Comparison of ENCODE assay signal across 1 cellular context in genomic region chr7:158765020-158765419, GRCh38.
TF ChIP-seq lines count a peak whose summit lies in the region.

No MANE protein-coding gene starts in this region.

TF ChIP-seq in SK-N-SH treated with all-trans-retinoic acid at 6 μM for 48 hours, 23 proteins besides CTCF, POLR2A, EP300 and RAD21 (continued from another document):
- TF ChIP-seq, protein P1, sequence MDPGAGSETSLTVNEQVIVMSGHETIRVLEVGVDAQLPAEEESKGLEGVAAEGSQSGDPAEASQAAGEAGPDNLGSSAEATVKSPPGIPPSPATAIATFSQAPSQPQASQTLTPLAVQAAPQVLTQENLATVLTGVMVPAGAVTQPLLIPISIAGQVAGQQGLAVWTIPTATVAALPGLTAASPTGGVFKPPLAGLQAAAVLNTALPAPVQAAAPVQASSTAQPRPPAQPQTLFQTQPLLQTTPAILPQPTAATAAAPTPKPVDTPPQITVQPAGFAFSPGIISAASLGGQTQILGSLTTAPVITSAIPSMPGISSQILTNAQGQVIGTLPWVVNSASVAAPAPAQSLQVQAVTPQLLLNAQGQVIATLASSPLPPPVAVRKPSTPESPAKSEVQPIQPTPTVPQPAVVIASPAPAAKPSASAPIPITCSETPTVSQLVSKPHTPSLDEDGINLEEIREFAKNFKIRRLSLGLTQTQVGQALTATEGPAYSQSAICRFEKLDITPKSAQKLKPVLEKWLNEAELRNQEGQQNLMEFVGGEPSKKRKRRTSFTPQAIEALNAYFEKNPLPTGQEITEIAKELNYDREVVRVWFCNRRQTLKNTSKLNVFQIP (CRISPR knock-in tag; IDR thresholded peaks at IDR 0.05; ENCODE audit: borderline replicate concordance, low read depth) = no peak
- TF ChIP-seq ZC3H10 (CRISPR knock-in tag; IDR thresholded peaks at IDR 0.05) (no peak), PPARA (CRISPR knock-in tag; IDR thresholded peaks at IDR 0.05; ENCODE audit: borderline replicate concordance) (no peak), TOX (CRISPR knock-in tag; IDR thresholded peaks at IDR 0.05; ENCODE audit: borderline replicate concordance) (no peak)
